Comparison of ENCODE assay signal across 1 cellular context in genomic region chr6:42136508-42137191, GRCh38.
TF ChIP-seq lines count a peak whose summit lies in the region.

No MANE protein-coding gene starts in this region.

TF ChIP-seq in WTC11, 78 proteins besides CTCF, POLR2A, EP300 and RAD21 (continued from another document and continues in another):
- TF ChIP-seq ATF6 (CRISPR knock-in tag; IDR thresholded peaks at IDR 0.05) = no peak
- no peak for TF ChIP-seq GRHL2 (CRISPR knock-in tag; IDR thresholded peaks at IDR 0.05; ENCODE audit: insufficient replicate concordance, severe bottlenecking)
- TF ChIP-seq ZNF232 (CRISPR knock-in tag; IDR thresholded peaks at IDR 0.05) = no peak
- TF ChIP-seq FOXP4 (CRISPR knock-in tag; IDR thresholded peaks at IDR 0.05) = peak; percentile 86; the same call in 1 of the 2 replicates
- TF ChIP-seq ZNF263 (CRISPR knock-in tag; IDR thresholded peaks at IDR 0.05; ENCODE audit: low read depth) = peak; percentile 98
- TF ChIP-seq CREB1 (CRISPR knock-in tag; IDR thresholded peaks at IDR 0.05) = no peak
- no peak for TF ChIP-seq TP53 (CRISPR knock-in tag; IDR thresholded peaks at IDR 0.05)
- TF ChIP-seq GABPB1 (CRISPR knock-in tag; IDR thresholded peaks at IDR 0.05) = no peak
- TF ChIP-seq KAT7 (CRISPR knock-in tag; IDR thresholded peaks at IDR 0.05; ENCODE audit: borderline replicate concordance) = no peak
- TF ChIP-seq SOX15 (CRISPR knock-in tag; IDR thresholded peaks at IDR 0.05) = no peak
- TF ChIP-seq FOXK1 (CRISPR knock-in tag; IDR thresholded peaks at IDR 0.05) = peak; percentile 50; the same call in 1 of the 2 replicates
- peak; percentile 44; the same call in 1 of the 2 replicates for TF ChIP-seq FOXP1 (CRISPR knock-in tag; IDR thresholded peaks at IDR 0.05; ENCODE audit: borderline replicate concordance)
- no peak for TF ChIP-seq ZNF512 (CRISPR knock-in tag; IDR thresholded peaks at IDR 0.05; ENCODE audit: borderline replicate concordance)
- peak; percentile 83 for TF ChIP-seq ETV6 (CRISPR knock-in tag; IDR thresholded peaks at IDR 0.05)
- no peak for TF ChIP-seq IRF1 (CRISPR knock-in tag; IDR thresholded peaks at IDR 0.05)
- TF ChIP-seq E2F4 (CRISPR knock-in tag; IDR thresholded peaks at IDR 0.05; ENCODE audit: borderline replicate concordance, low read depth) = no peak
- TF ChIP-seq AR (CRISPR knock-in tag; IDR thresholded peaks at IDR 0.05) = no peak
- peak; percentile 83 for TF ChIP-seq ZNF423 (CRISPR knock-in tag; IDR thresholded peaks at IDR 0.05)
- no peak for TF ChIP-seq TEAD4 (CRISPR knock-in tag; IDR thresholded peaks at IDR 0.05)
- no peak; the same call in 1 of the 2 replicates for TF ChIP-seq HMGXB4 (CRISPR knock-in tag; IDR thresholded peaks at IDR 0.05)
- no peak for TF ChIP-seq ATF2 (CRISPR knock-in tag; IDR thresholded peaks at IDR 0.05; ENCODE audit: borderline replicate concordance, low read depth)
- no peak for TF ChIP-seq EMX1 (CRISPR knock-in tag; IDR thresholded peaks at IDR 0.05)
- no peak for TF ChIP-seq MXD4 (CRISPR knock-in tag; IDR thresholded peaks at IDR 0.05; ENCODE audit: borderline replicate concordance)
- TF ChIP-seq OVOL2 (CRISPR knock-in tag; IDR thresholded peaks at IDR 0.05; ENCODE audit: borderline replicate concordance) = no peak
- TF ChIP-seq CREM (CRISPR knock-in tag; IDR thresholded peaks at IDR 0.05) = peak; percentile 75; the same call in 1 of the 2 replicates
- peak; percentile 62 for TF ChIP-seq SP1 (CRISPR knock-in tag; conservative IDR thresholded peaks at IDR 0.05)
- no peak for TF ChIP-seq FOXJ3 (CRISPR knock-in tag; IDR thresholded peaks at IDR 0.05; ENCODE audit: borderline replicate concordance)
- no peak for TF ChIP-seq USF1 (CRISPR knock-in tag; IDR thresholded peaks at IDR 0.05)
- TF ChIP-seq JUN (CRISPR knock-in tag; IDR thresholded peaks at IDR 0.05) = no peak
- no peak for TF ChIP-seq MYBL2 (CRISPR knock-in tag; IDR thresholded peaks at IDR 0.05)
- 0 out of 2 replicates have a peak, but pooled peaks have one; percentile 17 for TF ChIP-seq NFE2L1 (CRISPR knock-in tag; IDR thresholded peaks at IDR 0.05)
- no peak for TF ChIP-seq MLX (CRISPR knock-in tag; IDR thresholded peaks at IDR 0.05)
- TF ChIP-seq STAT6 (CRISPR knock-in tag; conservative IDR thresholded peaks at IDR 0.05; ENCODE audit: low read depth) = no peak
- no peak for TF ChIP-seq RORB (CRISPR knock-in tag; IDR thresholded peaks at IDR 0.05)
- TF ChIP-seq ZNF281 (CRISPR knock-in tag; IDR thresholded peaks at IDR 0.05) = peak; percentile 89
- peak; percentile 59 for TF ChIP-seq MAX (CRISPR knock-in tag; IDR thresholded peaks at IDR 0.05)
- no peak for TF ChIP-seq NR1H2 (CRISPR knock-in tag; IDR thresholded peaks at IDR 0.05)
